In the genomic region with DNA sequence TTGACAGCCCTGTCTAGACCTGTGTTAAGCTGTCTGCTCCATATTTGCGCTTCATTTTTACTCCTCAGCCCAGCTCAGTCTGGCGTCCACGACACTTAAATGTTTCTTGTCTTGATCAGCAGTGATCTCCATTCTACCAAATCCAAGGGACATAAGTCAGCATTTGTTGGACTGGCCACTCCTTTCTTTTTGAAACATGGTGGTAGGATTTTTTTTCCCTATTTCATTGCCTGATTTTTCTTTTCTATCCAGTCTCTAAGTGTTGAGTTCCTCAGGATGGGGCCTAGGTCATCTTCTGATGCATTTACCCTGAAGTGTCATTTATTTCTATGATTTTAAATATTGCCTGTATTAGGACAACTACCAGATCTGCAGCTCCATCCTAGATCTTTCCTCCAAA, we compare ENCODE assay signal across 8 cellular contexts. TPM values are rescaled to one million over a fixed set of nuclear protein-coding genes. Genes with fewer than 3 reads are reported as not detected.
DNase-seq lines count a peak whose midpoint lies in the region; ATAC-seq and TF ChIP-seq lines count a peak whose summit lies in the region.

No MANE protein-coding gene starts in this region.

- no peaks in the 10 kb centered on the region for H3K9me3 Mint-ChIP-seq in activated CD4-positive, alpha-beta T cell treated with anti-CD3 and anti-CD28 coated beads, Interleukin-2, amount 10 ng/mL, durations not matched to agents 7 days and 5 days

- DNase-seq in activated CD4-positive, alpha-beta T cell treated with anti-CD3 and anti-CD28 coated beads, Interleukin-2, amount 10 ng/mL, durations not matched to agents 7 days and 5 days, result no peak
- DNase-seq in activated CD4-positive, alpha-beta T cell treated with anti-CD3 and anti-CD28 coated beads for 48 hours, result no peak
- DNase-seq in adipocyte (ENCODE audit: low read depth) (no peak), kidney epithelial cell (ENCODE audit: low read depth) (no peak), thoracic aorta (ENCODE audit: low spot score) (no peak), NCI-H2227 treated with DMSO at 0.1 percent for 48 hours (lab: John Stamatoyannopoulos, UW) (no peak), medulla oblongata (ENCODE audit: extremely low spot score) (no peak)

- POLR2A ChIA-PET in activated CD4-positive, alpha-beta T cell treated with anti-CD3 and anti-CD28 coated beads, Interleukin-2, amount 10 ng/mL, durations not matched to agents 7 days and 5 days (lab: Charles Lee), result interaction anchor here (1.1 to 2.7 kb wide), 2 partner anchors 16 to 39 kb away, joined by 4 to 29 read pairs; partner anchors contain the start of gene SCO2

- ATAC-seq in thoracic aorta (ENCODE audit: insufficient number of reproducible peaks, low FRiP score, low read depth), result no peak
- ATAC-seq in HG03432 (IDR thresholded peaks at IDR 0.05; ENCODE audit: unreplicated experiment), result no peak

- peak overlapping the region; percentile 87 for H3K9ac ChIP-seq in adipocyte (ENCODE audit: low read length)

- H3K27ac ChIP-seq in thoracic aorta, result peak overlapping the region; percentile 82 to 89

- peaks cover 15% of the 10 kb centered on the region for H3K4me1 ChIP-seq in adipocyte (ENCODE audit: control insufficient read depth, insufficient read depth, low read length)
- H3K4me1 ChIP-seq in thoracic aorta (ENCODE audit: control insufficient read depth in 1 of 2, low read depth in 2 of 2), result peaks cover 15 to 29% of the 10 kb centered on the region in 2 donors

- peaks cover 15% of the 10 kb centered on the region for H3K36me3 Mint-ChIP-seq in activated CD4-positive, alpha-beta T cell treated with anti-CD3 and anti-CD28 coated beads, Interleukin-2, amount 10 ng/mL, durations not matched to agents 7 days and 5 days (ENCODE audit: low read depth)

- CTCF ChIA-PET in activated CD4-positive, alpha-beta T cell treated with anti-CD3 and anti-CD28 coated beads, Interleukin-2, amount 10 ng/mL, durations not matched to agents 7 days and 5 days (lab: Charles Lee), result interaction anchor here (0.5 to 3.4 kb wide), 8 partner anchors 8 to 161 kb away, joined by 3 to 41 read pairs (median 6); partner anchors contain the start of genes SCO2 and SYCE3

- H3K27ac Mint-ChIP-seq in activated CD4-positive, alpha-beta T cell treated with anti-CD3 and anti-CD28 coated beads, Interleukin-2, amount 10 ng/mL, durations not matched to agents 7 days and 5 days, result peak overlapping the region; percentile 96

- H3K4me1 Mint-ChIP-seq in activated CD4-positive, alpha-beta T cell treated with anti-CD3 and anti-CD28 coated beads, Interleukin-2, amount 10 ng/mL, durations not matched to agents 7 days and 5 days, result peaks cover 30% of the 10 kb centered on the region

- H3K9me3 ChIP-seq in adipocyte (ENCODE audit: control insufficient read depth, low read length) (no peaks in the 10 kb centered on the region), thoracic aorta (no peaks in the 10 kb centered on the region)

- H3K27me3 ChIP-seq in adipocyte (replicated peaks; ENCODE audit: control insufficient read depth, insufficient read depth, low read length) (no peaks in the 10 kb centered on the region), kidney epithelial cell (ENCODE audit: control insufficient read depth, insufficient read depth, low read length) (no peaks in the 10 kb centered on the region), thoracic aorta (replicated peaks; ENCODE audit: insufficient read depth) (no peaks in the 10 kb centered on the region)

- H3K4me3 Mint-ChIP-seq in activated CD4-positive, alpha-beta T cell treated with anti-CD3 and anti-CD28 coated beads, Interleukin-2, amount 10 ng/mL, durations not matched to agents 7 days and 5 days, result peak overlapping the region; percentile 91

- no peaks in the 10 kb centered on the region for H3K27me3 Mint-ChIP-seq in activated CD4-positive, alpha-beta T cell treated with anti-CD3 and anti-CD28 coated beads, Interleukin-2, amount 10 ng/mL, durations not matched to agents 7 days and 5 days

- TF ChIP-seq CTCF in kidney epithelial cell (IDR thresholded peaks at IDR 0.05; ENCODE audit: insufficient read depth, low read length, poor library complexity, severe bottlenecking), result no peak
- TF ChIP-seq CTCF in thoracic aorta (IDR thresholded peaks at IDR 0.05), result no peak

- H3K36me3 ChIP-seq in adipocyte (ENCODE audit: control insufficient read depth, insufficient read depth, low read length, severe bottlenecking) (peaks cover 15% of the 10 kb centered on the region), kidney epithelial cell (ENCODE audit: control insufficient read depth, insufficient read depth, low read length) (no peaks in the 10 kb centered on the region), thoracic aorta (peaks cover 18% of the 10 kb centered on the region)

- H3K4me3 ChIP-seq in adipocyte (ENCODE audit: low read length) (peak overlapping the region; percentile 94), kidney epithelial cell (ENCODE audit: low read depth, low read length) (peak overlapping the region; percentile 80), thoracic aorta (peak overlapping the region; percentile 92)

RNA-seq across cellular contexts. Expression of gene NCAPH2, which starts 0.9 kb away (rescaled TPM):
- 100 to 1,000 TPM; 110 to 133 TPM for total RNA-seq in activated CD4-positive, alpha-beta T cell treated with anti-CD3 and anti-CD28 coated beads, Interleukin-2, amount 10 ng/mL, durations not matched to agents 7 days and 5 days
- 41.3 and 50.2 TPM in 2 replicates for total RNA-seq in kidney epithelial cell
- 10 to 100 TPM; 40.8 to 50.4 TPM for total RNA-seq in thoracic aorta

RNA-seq across cellular contexts. Expression of gene LMF2, which starts 1.4 kb away (rescaled TPM):
- 100 to 1,000 TPM; 130 to 139 TPM for total RNA-seq in activated CD4-positive, alpha-beta T cell treated with anti-CD3 and anti-CD28 coated beads, Interleukin-2, amount 10 ng/mL, durations not matched to agents 7 days and 5 days
- total RNA-seq in kidney epithelial cell (48.3 and 75.4 TPM in 2 replicates), thoracic aorta (10 to 100 TPM; 61.9 to 87.6 TPM)

RNA-seq across cellular contexts. Expression of gene SCO2, which starts 16.5 kb away (rescaled TPM):
- 10 to 100 TPM in 1 of 2 experiments, 1 to 10 TPM in 1; 2.8 to 10.5 TPM for total RNA-seq in activated CD4-positive, alpha-beta T cell treated with anti-CD3 and anti-CD28 coated beads, Interleukin-2, amount 10 ng/mL, durations not matched to agents 7 days and 5 days
- 2.3 and 5.7 TPM in 2 replicates for total RNA-seq in kidney epithelial cell
- 1 to 10 TPM; 3.5 to 4.5 TPM for total RNA-seq in thoracic aorta

RNA-seq across cellular contexts. Expression of gene TYMP, which starts 20.9 kb away (rescaled TPM):
- 100 to 1,000 TPM in 1 of 2 experiments, 10 to 100 TPM in 1; 92.2 to 126 TPM for total RNA-seq in activated CD4-positive, alpha-beta T cell treated with anti-CD3 and anti-CD28 coated beads, Interleukin-2, amount 10 ng/mL, durations not matched to agents 7 days and 5 days
- 53.1 and 63.5 TPM in 2 replicates for total RNA-seq in kidney epithelial cell
- 10 to 100 TPM; 90.4 to 95.7 TPM for total RNA-seq in thoracic aorta

RNA-seq across cellular contexts. Expression of gene MIOX, which starts 22.2 kb away (rescaled TPM):
- under 1 TPM in 1 of 2 experiments, not detected in 1; 0.23 TPM for total RNA-seq in activated CD4-positive, alpha-beta T cell treated with anti-CD3 and anti-CD28 coated beads, Interleukin-2, amount 10 ng/mL, durations not matched to agents 7 days and 5 days
- 0.68 and 1.8 TPM in 2 replicates for total RNA-seq in kidney epithelial cell
- total RNA-seq in thoracic aorta, result not detected
